Comparison of ENCODE assay signal across 7 cellular contexts in genomic region chr17:48244121-48244711, GRCh38.
DNase-seq lines count a peak whose midpoint lies in the region; ATAC-seq and TF ChIP-seq lines count a peak whose summit lies in the region.

No MANE protein-coding gene starts in this region.

- peaks cover 28% of the 10 kb centered on the region for H3K4me1 ChIP-seq in MM.1S (ENCODE audit: low read length)

- no peak overlapping the region for H2AFZ ChIP-seq in MM.1S (ENCODE audit: low read length)

- in situ Hi-C loops in astrocyte of the spinal cord (cut with HindIII; ENCODE audit: low sequenced_read_pairs): no loop called here

- peak in 1 of 3 donors; percentile 18 for ATAC-seq in natural killer cell
- no peak for ATAC-seq in GM21619 (IDR thresholded peaks at IDR 0.05; ENCODE audit: unreplicated experiment)

- no peaks in the 10 kb centered on the region for H3K79me2 ChIP-seq in MM.1S (ENCODE audit: low read length)

- no peaks in the 10 kb centered on the region for H4K20me1 ChIP-seq in MM.1S (ENCODE audit: insufficient read depth, low read length)

- H3K4me3 Mint-ChIP-seq in natural killer cell: no peak overlapping the region

- no peaks in the 10 kb centered on the region for H3K27me3 ChIP-seq in MM.1S (replicated peaks; ENCODE audit: insufficient read depth, low read length)

- no peaks in the 10 kb centered on the region for H3K36me3 Mint-ChIP-seq in natural killer cell

- intact Hi-C loops in natural killer cell (cut with micrococcal nuclease): no loop called here

- H3K4me3 ChIP-seq in MM.1S (ENCODE audit: low read length): no peak overlapping the region
- H3K4me3 ChIP-seq in astrocyte of the spinal cord (ENCODE audit: low read depth, low read length): no peak overlapping the region

- no peaks in the 10 kb centered on the region for H3K36me3 ChIP-seq in MM.1S (replicated peaks; ENCODE audit: insufficient read depth, low read length)

- peak overlapping the region; percentile 3; the same call in 1 of the 2 replicates for H3K4me2 ChIP-seq in MM.1S (ENCODE audit: low read depth, low read length)

- H3K27ac Mint-ChIP-seq in natural killer cell: peak overlapping the region; percentile 56 to 83

- no peak for TF ChIP-seq CTCF in MM.1S (IDR thresholded peaks at IDR 0.05; ENCODE audit: low read length)
- TF ChIP-seq CTCF in astrocyte of the spinal cord (IDR thresholded peaks at IDR 0.05; ENCODE audit: low read depth, low read length): no peak
- TF ChIP-seq CTCF in natural killer cell (IDR thresholded peaks at IDR 0.05): no peak

- H3K4me1 Mint-ChIP-seq in natural killer cell: peaks cover 68 to 74% of the 10 kb centered on the region in 2 donors

- H3F3A ChIP-seq in MM.1S (ENCODE audit: insufficient read depth, low read length): 0 out of 2 replicates have a peak, but pooled peaks cover 6% of the 10 kb centered on the region

- H3K27me3 Mint-ChIP-seq in natural killer cell (ENCODE audit: low read depth in 2 of 2): no peaks in the 10 kb centered on the region

- H3K27ac ChIP-seq in MM.1S (ENCODE audit: low read length): no peak overlapping the region

- H3K9me2 ChIP-seq in MM.1S (replicated peaks; ENCODE audit: insufficient read depth, low read length): no peaks in the 10 kb centered on the region

- no peaks in the 10 kb centered on the region for H3K9me3 Mint-ChIP-seq in natural killer cell

- DNase-seq in ELR (ENCODE audit: low read depth) (peak; percentile 93), MM.1S (peak; percentile 37), astrocyte of the spinal cord (ENCODE audit: low read depth, low spot score) (peak; percentile 64), natural killer cell (no peak), germinal center (ENCODE audit: low spot score) (no peak)
- no peak for DNase-seq in effector CD8-positive, alpha-beta T cell (lab: John Stamatoyannopoulos, UW)

- H3K9ac ChIP-seq in MM.1S (ENCODE audit: low read length): no peak overlapping the region

- no peaks in the 10 kb centered on the region for H3K9me3 ChIP-seq in MM.1S (replicated peaks; ENCODE audit: insufficient read depth, low read length)

Comparison
In these comparisons a context has a peak if more than half of its experiments do, and no peak if none do; other contexts are left out.
1. DNase-seq: peak in ELR (single experiment), MM.1S (single experiment) and astrocyte of the spinal cord (single experiment); none in natural killer cell (single experiment), effector CD8-positive, alpha-beta T cell (single experiment) and germinal center (single experiment).